15 cellular contexts compared by ENCODE assay signal in the genomic region with DNA sequence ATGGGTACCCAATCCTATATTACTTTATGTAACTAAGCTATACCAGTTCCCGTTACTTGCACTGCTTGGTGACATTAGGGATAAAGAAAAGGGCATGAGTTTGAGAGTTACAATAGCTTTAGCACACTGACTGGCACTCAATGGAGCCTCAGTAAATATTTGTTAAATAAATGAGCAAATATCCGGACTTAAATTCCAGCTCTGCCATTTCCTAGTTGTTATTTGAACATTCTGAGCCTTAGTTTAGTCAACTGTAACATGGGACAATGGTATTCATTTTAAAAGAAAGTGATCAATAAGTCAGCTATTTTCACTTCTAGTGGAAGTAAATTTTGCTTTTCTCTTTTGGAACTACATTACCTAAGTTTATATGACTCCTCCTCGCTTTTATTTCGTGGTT.
DNase-seq lines count a peak whose midpoint lies in the region; ATAC-seq, FAIRE-seq and TF ChIP-seq lines count a peak whose summit lies in the region.
"Had no signal": no experiment of that assay in that cellular context is flagged by ENCODE, and none has a peak within 500 bp of the region (broad histone marks: within the 10 kb centered on the region; RNA-seq: fewer than 3 reads in every experiment).

No MANE protein-coding gene starts in this region.

- peak overlapping the region; percentile 83 for H3K27ac ChIP-seq in cardiac muscle cell
- H3K27ac ChIP-seq in heart right ventricle: peak overlapping the region in 1 of 10 donors; percentile 20
- peak overlapping the region; percentile 3; the same call in 1 of the 2 replicates for H3K27ac ChIP-seq in PC-3 (ENCODE audit: low read length)
- no peak overlapping the region for H3K27ac ChIP-seq in pancreas

- ATAC-seq in heart right ventricle (no peak), PC-3 (peak; percentile 54; the same call in 1 of the 2 replicates), pancreas (no peak), GM21528 (IDR thresholded peaks at IDR 0.05; ENCODE audit: low FRiP score, unreplicated experiment) (no peak)
- ATAC-seq: HCT116 had no signal

- peak overlapping the region; percentile 7; the same call in 1 of the 2 replicates for H3K4me2 ChIP-seq in PC-3 (ENCODE audit: low read length)

- H3K79me2 ChIP-seq in PC-3 (ENCODE audit: low read length): no peaks in the 10 kb centered on the region

- no peak overlapping the region for H3K9ac ChIP-seq in PC-3 (ENCODE audit: low read length)

- no peak for TF ChIP-seq CTCF in cardiac muscle cell (IDR thresholded peaks at IDR 0.05; ENCODE audit: low read depth, low read length)
- TF ChIP-seq CTCF in heart right ventricle (IDR thresholded peaks at IDR 0.05): no peak
- TF ChIP-seq CTCF in LNCaP clone FGC (IDR thresholded peaks at IDR 0.05; ENCODE audit: control insufficient read depth, extremely low read depth, insufficient read depth): no peak
- no peak for TF ChIP-seq CTCF in PC-3 (conservative IDR thresholded peaks at IDR 0.05; ENCODE audit: low read depth, low read length)
- no peak for TF ChIP-seq CTCF in pancreas (IDR thresholded peaks at IDR 0.05)

- no peak overlapping the region for H2AFZ ChIP-seq in PC-3 (ENCODE audit: low read length)

- BruUV-seq in PC-3 (replicated peaks; lab: Mats Ljungman, UMichigan): no TSS peak

- intact Hi-C loops in heart right ventricle (cut with DNase I): loop anchor here in 5 of 10 donors (10.0 kb wide), 2 partner anchors 251 to 1079 kb away; no protein-coding TSS in a partner anchor
- intact Hi-C loops in PC-3 (cut with micrococcal nuclease): no loop called here
- intact Hi-C loops in pancreas (cut with DNase I): no loop called here

- no peaks in the 10 kb centered on the region for H3K27me3 ChIP-seq in cardiac muscle cell
- no peaks in the 10 kb centered on the region for H3K27me3 ChIP-seq in heart right ventricle
- H3K27me3 ChIP-seq in PC-3 (ENCODE audit: low read length): no peaks in the 10 kb centered on the region
- H3K27me3 ChIP-seq in pancreas: no peaks in the 10 kb centered on the region

- no peaks in the 10 kb centered on the region for H3F3A ChIP-seq in PC-3 (ENCODE audit: low read length, unreplicated experiment)

- H3K9me3 ChIP-seq in cardiac muscle cell (ENCODE audit: low read depth) (no peaks in the 10 kb centered on the region), heart right ventricle (no peaks in the 10 kb centered on the region), PC-3 (ENCODE audit: low read length) (no peaks in the 10 kb centered on the region), pancreas (no peaks in the 10 kb centered on the region)

- no peak overlapping the region for H3K4me3 ChIP-seq in cardiac muscle cell
- no peak overlapping the region for H3K4me3 ChIP-seq in heart right ventricle
- no peak overlapping the region for H3K4me3 ChIP-seq in LNCaP clone FGC (ENCODE audit: low read depth, low read length)
- H3K4me3 ChIP-seq in PC-3 (ENCODE audit: low read length): no peak overlapping the region
- no peak overlapping the region for H3K4me3 ChIP-seq in pancreas

- CTCF ChIA-PET in PC-3 (lab: Charles Lee): no interaction called here

- no peaks in the 10 kb centered on the region for H4K20me1 ChIP-seq in PC-3 (ENCODE audit: low read length)

- H3K4me1 ChIP-seq in cardiac muscle cell (ENCODE audit: low read depth): peaks cover 34% of the 10 kb centered on the region
- H3K4me1 ChIP-seq in heart right ventricle: peaks cover 0 to 27% (median 14%) of the 10 kb centered on the region in 9 donors
- H3K4me1 ChIP-seq in PC-3 (ENCODE audit: insufficient read depth, low read length): peaks cover 9% of the 10 kb centered on the region
- H3K4me1 ChIP-seq in pancreas: no peaks in the 10 kb centered on the region

- POLR2A ChIA-PET in PC-3 (lab: Charles Lee; ENCODE audit: unreplicated experiment): interaction anchor here (0.9 kb wide), 1 partner anchor 135 kb away, joined by 5 read pairs; no protein-coding TSS in a partner anchor

- H3K36me3 ChIP-seq in cardiac muscle cell (no peaks in the 10 kb centered on the region), heart right ventricle (no peaks in the 10 kb centered on the region), PC-3 (ENCODE audit: low read depth, low read length) (no peaks in the 10 kb centered on the region), pancreas (no peaks in the 10 kb centered on the region)

- DNase-seq in cardiac muscle cell (ENCODE audit: low read depth in 1 of 2, low spot score in 1 of 2) (no peak), heart right ventricle (no peak), LNCaP clone FGC (ENCODE audit: low read depth) (peak; percentile 37), PC-3 (peak; percentile 41), pancreas (no peak), SHP77 (lab: John Stamatoyannopoulos, UW) (no peak)
- DNase-seq: C1 segment of cervical spinal cord; Calu3; CD4-positive, alpha-beta T cell; DMS 273 treated with DMSO at 0.1 percent for 48 hours; GF-D8 had no signal

- no peaks in the 10 kb centered on the region for H3K9me2 ChIP-seq in PC-3 (replicated peaks; ENCODE audit: low read length)

- 88 to 96% methylated on average over 4 of the region's 4 CpGs for WGBS in heart right ventricle, 2 donors
- WGBS in pancreas, 2 donors: 73 to 82% methylated on average over 4 of the region's 4 CpGs

- FAIRE-seq in pancreas (lab: Jason Lieb, UNC): no peak
- FAIRE-seq: A204.1, H54 had no signal

Comparison
In these comparisons a context has a peak if more than half of its experiments do, and no peak if none do; other contexts are left out.
1. DNase-seq: peak in LNCaP clone FGC (single experiment) and PC-3 (single experiment); none in cardiac muscle cell (0 of 2), heart right ventricle (0 of 2), pancreas (0 of 6) and SHP77 (0 of 2).
2. H3K27ac ChIP-seq: peak in cardiac muscle cell (single experiment) and PC-3 (single experiment); none in pancreas (0 of 4).